21 cellular contexts compared by ENCODE assay signal in genomic region chr9:4024281-4024680, GRCh38.
DNase-seq lines count a peak whose midpoint lies in the region; ATAC-seq and TF ChIP-seq lines count a peak whose summit lies in the region.
"Had no signal": no experiment of that assay in that cellular context is flagged by ENCODE, and none has a peak within 500 bp of the region (broad histone marks: within the 10 kb centered on the region; RNA-seq: fewer than 3 reads in every experiment).

No MANE protein-coding gene starts in this region.

- H3K9me2 ChIP-seq in SK-N-SH = no peaks in the 10 kb centered on the region

- no peak for TF ChIP-seq RAD21 in SK-N-SH (IDR thresholded peaks at IDR 0.05; ENCODE audit: low read length)

- no peaks in the 10 kb centered on the region for H3K27me3 Mint-ChIP-seq in activated T-cell treated with anti-CD3 and anti-CD28 coated beads, Interleukin-2, amount 50 U/mL, for 72 hours (ENCODE audit: low read depth)
- no peaks in the 10 kb centered on the region for H3K27me3 Mint-ChIP-seq in activated naive CD4-positive, alpha-beta T cell treated with anti-CD3 and anti-CD28 coated beads, Interleukin-2, amount 10 ng/mL, durations not matched to agents 7 days and 5 days

- H2BK120ac ChIP-seq in mesendoderm (ENCODE audit: low read depth, low read length) (peak overlapping the region; percentile 45), mesenchymal stem cell (ENCODE audit: low read depth, low read length) (no peak overlapping the region)

- H3K18ac ChIP-seq in mesendoderm (ENCODE audit: low read length) = no peak overlapping the region
- H3K18ac ChIP-seq in mesenchymal stem cell (ENCODE audit: low read depth in 1 of 2, low read length in 2 of 2) = no peak overlapping the region

- H3K79me2 ChIP-seq in SK-N-SH (ENCODE audit: insufficient read depth) (peaks cover 3% of the 10 kb centered on the region; the same call in 1 of the 2 replicates), mesendoderm (ENCODE audit: control insufficient read depth, insufficient read depth, low read length) (no peaks in the 10 kb centered on the region)

- no peaks in the 10 kb centered on the region for H3K36me3 Mint-ChIP-seq in activated T-cell treated with anti-CD3 and anti-CD28 coated beads, Interleukin-2, amount 50 U/mL, for 72 hours (ENCODE audit: insufficient read depth in 2 of 2)
- no peaks in the 10 kb centered on the region for H3K36me3 Mint-ChIP-seq in activated naive CD4-positive, alpha-beta T cell treated with anti-CD3 and anti-CD28 coated beads, Interleukin-2, amount 10 ng/mL, durations not matched to agents 7 days and 5 days
- H3K36me3 Mint-ChIP-seq: CD4-positive, CD25-positive, alpha-beta regulatory T cell; CD8-positive, alpha-beta T cell had no signal

- no peak for TF ChIP-seq CTCF in SK-N-SH (IDR thresholded peaks at IDR 0.05)

- H2AFZ ChIP-seq in SK-N-SH (ENCODE audit: low read depth) = no peak overlapping the region
- H2AFZ ChIP-seq in mesenchymal stem cell (ENCODE audit: low read depth, low read length) = no peak overlapping the region

- H3K56ac ChIP-seq in mesendoderm (ENCODE audit: low read length) = no peak overlapping the region

- H3K79me1 ChIP-seq in mesendoderm (ENCODE audit: low read length) (no peaks in the 10 kb centered on the region), mesenchymal stem cell (replicated peaks; ENCODE audit: low read length, poor library complexity, severe bottlenecking) (peaks cover 16% of the 10 kb centered on the region)

- H2BK15ac ChIP-seq in mesendoderm (replicated peaks; ENCODE audit: low read depth) (no peak overlapping the region), mesenchymal stem cell (ENCODE audit: low read depth, poor library complexity, severe bottlenecking) (no peak overlapping the region)

- H3K23ac ChIP-seq in mesendoderm (ENCODE audit: low read length) (no peak overlapping the region), mesenchymal stem cell (ENCODE audit: low read length in 2 of 2) (no peak overlapping the region)

- no peak overlapping the region for H3K9ac ChIP-seq in SK-N-SH
- H3K9ac ChIP-seq in mesendoderm (ENCODE audit: low read length) = no peak overlapping the region
- no peak overlapping the region for H3K9ac ChIP-seq in mesenchymal stem cell (ENCODE audit: low read length)
- H3K9ac ChIP-seq: BLaER1 had no signal

- no peak overlapping the region for H3K4ac ChIP-seq in mesendoderm (ENCODE audit: low read depth, low read length)
- no peak overlapping the region for H3K4ac ChIP-seq in mesenchymal stem cell (ENCODE audit: low read depth in 1 of 2, low read length in 2 of 2)

- no peak overlapping the region for H4K91ac ChIP-seq in mesenchymal stem cell (ENCODE audit: low read length)

- no peak overlapping the region for H4K5ac ChIP-seq in mesendoderm (ENCODE audit: low read length)

- H3K4me2 ChIP-seq in SK-N-SH = no peak overlapping the region
- no peak overlapping the region for H3K4me2 ChIP-seq in mesendoderm (ENCODE audit: low read length)
- H3K4me2 ChIP-seq in mesenchymal stem cell (ENCODE audit: low read length, poor library complexity, severe bottlenecking) = no peak overlapping the region
- H3K4me2 ChIP-seq: BLaER1 had no signal

- H2AK5ac ChIP-seq in mesendoderm (ENCODE audit: low read length) (no peak overlapping the region), mesenchymal stem cell (ENCODE audit: low read length, severe bottlenecking) (no peak overlapping the region)

- H3K9me3 ChIP-seq in SK-N-SH (no peaks in the 10 kb centered on the region), mesenchymal stem cell (ENCODE audit: control insufficient read depth, low read length) (no peaks in the 10 kb centered on the region)
- H3K9me3 ChIP-seq: BLaER1, Caco-2, HAP-1 had no signal

- ATAC-seq in SK-N-SH treated with all-trans-retinoic acid at 6 μM for 48 hours (no peak), GM21528 (IDR thresholded peaks at IDR 0.05; ENCODE audit: low FRiP score, unreplicated experiment) (no peak)
- ATAC-seq in activated T-cell treated with anti-CD3 and anti-CD28 coated beads, Interleukin-2, amount 50 U/mL, for 72 hours (replicated peaks in 1 of 2) = no peak
- ATAC-seq: CD8-positive, alpha-beta T cell had no signal

- no peaks in the 10 kb centered on the region for H3K36me3 ChIP-seq in SK-N-SH (replicated peaks in 1 of 2; ENCODE audit: control insufficient read depth in 1 of 2, insufficient read depth in 2 of 2, low read length in 1 of 2)
- H3K36me3 ChIP-seq in mesendoderm (ENCODE audit: control insufficient read depth, insufficient read depth, low read length) = no peaks in the 10 kb centered on the region
- no peaks in the 10 kb centered on the region for H3K36me3 ChIP-seq in mesenchymal stem cell (ENCODE audit: control insufficient read depth in 1 of 2, insufficient read depth in 2 of 2, low read depth in 1 of 2, low read length in 2 of 2)
- H3K36me3 ChIP-seq: BLaER1, HAP-1 had no signal

- no peaks in the 10 kb centered on the region for H3F3A ChIP-seq in SK-N-SH (replicated peaks; ENCODE audit: insufficient read depth)

- H3K4me3 Mint-ChIP-seq in activated T-cell treated with anti-CD3 and anti-CD28 coated beads, Interleukin-2, amount 50 U/mL, for 72 hours = no peak overlapping the region
- no peak overlapping the region for H3K4me3 Mint-ChIP-seq in activated naive CD4-positive, alpha-beta T cell treated with anti-CD3 and anti-CD28 coated beads, Interleukin-2, amount 10 ng/mL, durations not matched to agents 7 days and 5 days
- H3K4me3 Mint-ChIP-seq: B cell; CD4-positive, CD25-positive, alpha-beta regulatory T cell; CD8-positive, alpha-beta T cell; HFFc6 had no signal

- H3K4me1 Mint-ChIP-seq in activated T-cell treated with anti-CD3 and anti-CD28 coated beads, Interleukin-2, amount 50 U/mL, for 72 hours (ENCODE audit: low read depth) = no peaks in the 10 kb centered on the region
- H3K4me1 Mint-ChIP-seq in activated naive CD4-positive, alpha-beta T cell treated with anti-CD3 and anti-CD28 coated beads, Interleukin-2, amount 10 ng/mL, durations not matched to agents 7 days and 5 days = no peaks in the 10 kb centered on the region
- H3K4me1 Mint-ChIP-seq: B cell; CD4-positive, CD25-positive, alpha-beta regulatory T cell had no signal

- no peak overlapping the region for H3K4me3 ChIP-seq in SK-N-SH (ENCODE audit: low read depth in 2 of 2, low read length in 1 of 2)
- no peak overlapping the region for H3K4me3 ChIP-seq in mesendoderm (ENCODE audit: low read length)
- H3K4me3 ChIP-seq in mesenchymal stem cell (ENCODE audit: insufficient read depth in 1 of 2, low read depth in 1 of 2, low read length in 2 of 2) = no peak overlapping the region
- H3K4me3 ChIP-seq: BLaER1, HAP-1 had no signal

- no peak overlapping the region for H2BK12ac ChIP-seq in mesenchymal stem cell (ENCODE audit: low read length in 2 of 2)

- DNase-seq in SK-N-SH = peak; percentile 17
- peak; percentile 77 for DNase-seq in cerebellar cortex (ENCODE audit: low spot score)
- DNase-seq in mesendoderm = no peak
- no peak for DNase-seq in activated T-cell treated with anti-CD3 and anti-CD28 coated beads, Interleukin-2, amount 50 U/mL, for 72 hours
- DNase-seq in mesenchymal stem cell = no peak
- DNase-seq in activated naive CD4-positive, alpha-beta T cell treated with anti-CD3 and anti-CD28 coated beads, Interleukin-2, amount 10 ng/mL, durations not matched to agents 7 days and 5 days = no peak
- DNase-seq: Caco-2; CD4-positive, CD25-positive, alpha-beta regulatory T cell; CD8-positive, alpha-beta T cell; DMS153; DND-41; GDM1; GOT3; HFFc6 had no signal

- WGBS in SK-N-SH (ENCODE audit: low lambda C conversion rate) = 75% methylated on average over 5 of the region's 5 CpGs
- no CpG with 5 or more reads among the region's 5 CpGs for WGBS in mesendoderm (ENCODE audit: extremely low coverage, insufficient coverage, low lambda C conversion rate)
- 75% methylated on average over 5 of the region's 5 CpGs for WGBS in mesenchymal stem cell

- H2BK5ac ChIP-seq in mesendoderm (ENCODE audit: low read length) = no peak overlapping the region
- H2BK5ac ChIP-seq in mesenchymal stem cell (ENCODE audit: low read depth, low read length, poor library complexity, severe bottlenecking) = no peak overlapping the region

- POLR2A ChIA-PET in SK-N-SH (lab: Yijun Ruan, JAX) = no interaction called here

- no peak overlapping the region for H4K8ac ChIP-seq in mesendoderm (ENCODE audit: low read depth, low read length)
- H4K8ac ChIP-seq in mesenchymal stem cell (ENCODE audit: low read length) = no peak overlapping the region

- H3K9me3 Mint-ChIP-seq in activated T-cell treated with anti-CD3 and anti-CD28 coated beads, Interleukin-2, amount 50 U/mL, for 72 hours = no peaks in the 10 kb centered on the region
- H3K9me3 Mint-ChIP-seq in activated naive CD4-positive, alpha-beta T cell treated with anti-CD3 and anti-CD28 coated beads, Interleukin-2, amount 10 ng/mL, durations not matched to agents 7 days and 5 days = no peaks in the 10 kb centered on the region
- H3K9me3 Mint-ChIP-seq: CD4-positive, CD25-positive, alpha-beta regulatory T cell; CD8-positive, alpha-beta T cell; HFFc6 had no signal

- H4K20me1 ChIP-seq in SK-N-SH (ENCODE audit: insufficient read depth) = no peaks in the 10 kb centered on the region
- H4K20me1 ChIP-seq: BLaER1 had no signal

- H3K27ac Mint-ChIP-seq in activated T-cell treated with anti-CD3 and anti-CD28 coated beads, Interleukin-2, amount 50 U/mL, for 72 hours = no peak overlapping the region
- no peak overlapping the region for H3K27ac Mint-ChIP-seq in activated naive CD4-positive, alpha-beta T cell treated with anti-CD3 and anti-CD28 coated beads, Interleukin-2, amount 10 ng/mL, durations not matched to agents 7 days and 5 days
- H3K27ac Mint-ChIP-seq: B cell; CD4-positive, CD25-positive, alpha-beta regulatory T cell; CD8-positive, alpha-beta T cell; HFFc6 had no signal

- no peak overlapping the region for H3K14ac ChIP-seq in mesenchymal stem cell (ENCODE audit: low read length in 2 of 2)

- H3K27me3 ChIP-seq in SK-N-SH (ENCODE audit: insufficient read depth) (no peaks in the 10 kb centered on the region), mesendoderm (ENCODE audit: insufficient read depth, low read length, poor library complexity) (no peaks in the 10 kb centered on the region), mesenchymal stem cell (ENCODE audit: control insufficient read depth in 1 of 2, insufficient read depth in 1 of 2, low read length in 2 of 2) (no peaks in the 10 kb centered on the region)
- H3K27me3 ChIP-seq: BLaER1 had no signal

- H3K4me1 ChIP-seq in SK-N-SH (ENCODE audit: control insufficient read depth in 1 of 2, insufficient read depth in 2 of 2, low read depth in 1 of 2, low read length in 1 of 2) (peaks cover 0 to 13% of the 10 kb centered on the region in 2 experiments; a peak in 3 of 4 replicates), mesendoderm (ENCODE audit: control insufficient read depth, low read depth, low read length) (no peaks in the 10 kb centered on the region), mesenchymal stem cell (ENCODE audit: control insufficient read depth, insufficient read depth, low read depth, low read length) (peaks cover 4% of the 10 kb centered on the region)

- no peak for TF ChIP-seq EP300 in SK-N-SH (IDR thresholded peaks at IDR 0.05; ENCODE audit: borderline replicate concordance in 1 of 2, low read depth in 1 of 2, low read length in 1 of 2)

- CTCF ChIA-PET in SK-N-SH (lab: Yijun Ruan, JAX) = interaction anchor here (1.3 kb wide), 1 partner anchor 19 kb away, joined by 3 read pairs; no protein-coding TSS in a partner anchor
- CTCF ChIA-PET in activated naive CD4-positive, alpha-beta T cell treated with anti-CD3 and anti-CD28 coated beads, Interleukin-2, amount 10 ng/mL, durations not matched to agents 7 days and 5 days (lab: Charles Lee) = no interaction called here

- no peak overlapping the region for H3K27ac ChIP-seq in SK-N-SH (ENCODE audit: low read depth in 2 of 2, low read length in 1 of 2)
- H3K27ac ChIP-seq in mesendoderm (ENCODE audit: low read depth, low read length) = no peak overlapping the region
- H3K27ac ChIP-seq in mesenchymal stem cell (ENCODE audit: low read length, poor library complexity, severe bottlenecking) = no peak overlapping the region
- H3K27ac ChIP-seq: 22Rv1, BLaER1, C4-2B had no signal

Comparison
In these comparisons a context has a peak if more than half of its experiments do, and no peak if none do; other contexts are left out.
1. DNase-seq: peak in SK-N-SH (single experiment) and cerebellar cortex (single experiment); none in mesendoderm (single experiment), activated T-cell treated with anti-CD3 and anti-CD28 coated beads, Interleukin-2, amount 50 U/mL, for 72 hours (0 of 2), mesenchymal stem cell (single experiment) and activated naive CD4-positive, alpha-beta T cell treated with anti-CD3 and anti-CD28 coated beads, Interleukin-2, amount 10 ng/mL, durations not matched to agents 7 days and 5 days (single experiment).